ENCODE assay signal across 6 cellular contexts in the genomic region with DNA sequence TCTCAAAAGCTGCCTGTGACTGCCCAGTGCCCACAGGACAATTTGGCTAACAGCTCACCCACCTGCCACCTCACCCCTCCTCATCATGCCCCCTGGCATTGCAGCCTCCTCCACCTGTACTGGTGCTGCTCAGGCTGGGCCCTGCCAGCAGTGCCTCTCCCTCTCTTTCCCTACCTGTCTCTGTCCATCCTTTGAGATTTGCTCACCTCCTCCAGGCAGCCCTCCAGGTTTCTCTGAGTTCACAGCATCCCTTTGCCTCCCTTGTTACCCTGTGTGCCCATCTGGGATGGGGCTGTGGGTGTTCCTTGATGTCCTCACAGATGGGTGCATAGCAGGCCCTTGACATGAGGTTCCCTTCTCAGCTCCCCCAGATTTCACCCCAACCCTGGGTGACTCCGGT.
"Had no signal": no experiment of that assay in that cellular context is flagged by ENCODE, and none has a peak within 500 bp of the region (broad histone marks: within the 10 kb centered on the region; RNA-seq: fewer than 3 reads in every experiment).

No MANE protein-coding gene starts in this region.

- H3K27ac ChIP-seq: KMS-11 had no signal

- H2AFZ ChIP-seq: GM23338 had no signal

- H3K9ac ChIP-seq: KMS-11 had no signal

- H3K9me3 Mint-ChIP-seq: GM23338, H9 had no signal

- DNase-seq: H9, HCEC 1CT, IMR-90, KBM-7 had no signal

- H3K27ac Mint-ChIP-seq: GM23338 had no signal

- H3K4me2 ChIP-seq: GM23338, KMS-11 had no signal

- ATAC-seq: GM23338 had no signal

- H3K4me3 Mint-ChIP-seq: GM23338, H9 had no signal

- H3K4me3 ChIP-seq: GM23338 had no signal
